8 cellular contexts compared by ENCODE assay signal in genomic region chr11:67118801-67119576, GRCh38. TPM values are rescaled to one million over a fixed set of nuclear protein-coding genes. Genes with fewer than 3 reads are reported as not detected.
A peak's percentile ranks its signal among the peaks of the same experiment; 100 is the strongest.
DNase-seq lines count a peak whose midpoint lies in the region; ATAC-seq and TF ChIP-seq lines count a peak whose summit lies in the region.

TSS of gene KDM2A (plus strand) at chr11:67119263. CDS start at chr11:67121317, 2,054 bp downstream.

- TF ChIP-seq CTCF in WERI-Rb-1 (IDR thresholded peaks at IDR 0.05; ENCODE audit: low read depth, low read length) = peak; percentile 17; the same call in 1 of the 2 replicates
- TF ChIP-seq CTCF in breast epithelium (IDR thresholded peaks at IDR 0.05) = no peak

- peaks cover 48% of the 10 kb centered on the region for H3K79me2 ChIP-seq in ACC112 (ENCODE audit: control insufficient read depth, insufficient read depth, low read length, unreplicated experiment)

- H3K9ac ChIP-seq in skeletal muscle tissue (ENCODE audit: low read depth in 1 of 3, low read length in 3 of 3) = peak within 1 kb of the TSS; percentile 88 to 95 (median 94)

- TF ChIP-seq POLR2A in breast epithelium (IDR thresholded peaks at IDR 0.05) = peak; percentile 26

- peak within 1 kb of the TSS; percentile 95 for H2AFZ ChIP-seq in ACC112 (ENCODE audit: low read length, unreplicated experiment)

- intact Hi-C loops in breast epithelium (cut with DNase I; ENCODE audit: low total_unique reads) = no loop called here

- H3K9me3 ChIP-seq in WERI-Rb-1 (ENCODE audit: severe bottlenecking) (no peaks in the 10 kb centered on the region), breast epithelium (no peaks in the 10 kb centered on the region), iPS-18c (ENCODE audit: control insufficient read depth, insufficient read depth, low read length) (no peaks in the 10 kb centered on the region), skeletal muscle tissue (ENCODE audit: control insufficient read depth in 3 of 3, low read length in 3 of 3) (no peaks in the 10 kb centered on the region)

- ATAC-seq in GM18873 (IDR thresholded peaks at IDR 0.05; ENCODE audit: low FRiP score, unreplicated experiment) = peak; percentile 50
- ATAC-seq in HG03139 (IDR thresholded peaks at IDR 0.05; ENCODE audit: unreplicated experiment) = peak; percentile 56

- H3K4me3 ChIP-seq in ACC112 (ENCODE audit: low read depth, low read length) (peak within 1 kb of the TSS; percentile 99), WERI-Rb-1 (ENCODE audit: low read depth, low read length) (peak within 1 kb of the TSS; percentile 85), breast epithelium (peak within 1 kb of the TSS; percentile 86 to 98 (median 96)), iPS-18c (ENCODE audit: insufficient read depth, low read depth, low read length) (peak within 1 kb of the TSS; percentile 96), skeletal muscle tissue (ENCODE audit: low read length in 3 of 3) (peak within 1 kb of the TSS; percentile 84 to 96 (median 88))

- DNase-seq in NCI-H2196 treated with DMSO at 0.1 percent for 48 hours (lab: John Stamatoyannopoulos, UW; ENCODE audit: unreplicated experiment) = peak; percentile 93
- DNase-seq in WERI-Rb-1 = peak; percentile 99
- DNase-seq in breast epithelium (ENCODE audit: low spot score in 2 of 2) = peak; percentile 99

- H3K27me3 ChIP-seq in ACC112 (ENCODE audit: insufficient read depth, low read length) (no peaks in the 10 kb centered on the region), WERI-Rb-1 (ENCODE audit: insufficient read depth, low read depth, severe bottlenecking) (no peaks in the 10 kb centered on the region), breast epithelium (no peaks in the 10 kb centered on the region), skeletal muscle tissue (ENCODE audit: control insufficient read depth in 3 of 3, insufficient read depth in 3 of 3, low read length in 3 of 3) (no peaks in the 10 kb centered on the region)

- H3K36me3 ChIP-seq in ACC112 (ENCODE audit: insufficient read depth, low read length) (no peaks in the 10 kb centered on the region), WERI-Rb-1 (peaks cover 34% of the 10 kb centered on the region), breast epithelium (no peaks in the 10 kb centered on the region), skeletal muscle tissue (ENCODE audit: control insufficient read depth in 3 of 3, insufficient read depth in 3 of 3, low read length in 3 of 3) (peaks cover 0 to 2% (median 0%) of the 10 kb centered on the region in 3 donors)

- peak within 1 kb of the TSS; percentile 68 for H3K27ac ChIP-seq in ACC112 (ENCODE audit: low read depth, low read length)
- peak within 1 kb of the TSS; percentile 97 for H3K27ac ChIP-seq in WERI-Rb-1
- H3K27ac ChIP-seq in breast epithelium = peak within 1 kb of the TSS; percentile 99
- H3K27ac ChIP-seq in skeletal muscle tissue (ENCODE audit: low read depth, low read length) = peak within 1 kb of the TSS; percentile 94

- no peaks in the 10 kb centered on the region for H3K4me1 ChIP-seq in ACC112 (ENCODE audit: control insufficient read depth, insufficient read depth, low read length, unreplicated experiment)
- H3K4me1 ChIP-seq in breast epithelium = no peaks in the 10 kb centered on the region
- peaks cover 2 to 14% (median 14%) of the 10 kb centered on the region in 3 donors for H3K4me1 ChIP-seq in skeletal muscle tissue (ENCODE audit: control insufficient read depth in 3 of 3, insufficient read depth in 3 of 3, low read length in 3 of 3)

RNA-seq across cellular contexts. Expression of gene KDM2A, which starts in this region (rescaled TPM):
- total RNA-seq in breast epithelium = 10 to 100 TPM; 47.0 to 64.1 (median 61.9) TPM
- 43.8 TPM for total RNA-seq in skeletal muscle tissue

Comparison
In these comparisons a context has a peak if more than half of its experiments do, and no peak if none do; other contexts are left out.
1. Peak in every context shown above with its lines: DNase-seq, ATAC-seq, H3K4me3 ChIP-seq and H3K27ac ChIP-seq.